In genomic region chr7:47988496-47989386, GRCh38 we compare ENCODE assay signal across 11 cellular contexts. TPM values are rescaled to one million over a fixed set of nuclear protein-coding genes. Genes with fewer than 3 reads are reported as not detected.
A peak's percentile ranks its signal among the peaks of the same experiment; 100 is the strongest.
DNase-seq lines count a peak whose midpoint lies in the region; ATAC-seq and TF ChIP-seq lines count a peak whose summit lies in the region.
"Had no signal": no experiment of that assay in that cellular context is flagged by ENCODE, and none has a peak within 500 bp of the region (broad histone marks: within the 10 kb centered on the region; RNA-seq: fewer than 3 reads in every experiment).

No MANE protein-coding gene starts in this region.

- peak in 1 of 2 donors; percentile 16 for DNase-seq in cardiac muscle cell (ENCODE audit: low read depth in 1 of 2, low spot score in 1 of 2)
- DNase-seq in heart right ventricle: no peak
- peak; percentile 15 for DNase-seq in OCI-M1 (lab: John Stamatoyannopoulos, UW)
- peak; percentile 20 for DNase-seq in endothelial cell (ENCODE audit: low spot score)
- no peak for DNase-seq in upper lobe of right lung
- DNase-seq in activated T-cell treated with anti-CD3 and anti-CD28 coated beads for 4 hours: no peak
- no peak for DNase-seq in stimulated activated CD4-positive, alpha-beta T cell treated with anti-CD3 and anti-CD28 coated beads, Interleukin-15, amount 100 ng/mL, for 24 hours
- DNase-seq in stimulated activated CD4-positive, alpha-beta T cell treated with anti-CD3 and anti-CD28 coated beads, Interleukin-1b, Interleukin-23, amount 100 ng/mL, for 48 hours: no peak

- ATAC-seq in heart right ventricle (no peak), upper lobe of right lung (no peak)

- H3K27ac ChIP-seq in cardiac muscle cell (no peak overlapping the region), heart right ventricle (no peak overlapping the region), upper lobe of right lung (no peak overlapping the region)
- H3K27ac ChIP-seq: BLaER1 treated with 17β-estradiol and CSF1 and Interleukin-3, amounts not matched to agents 10 nM and 100 nM had no signal

- H3K27me3 Mint-ChIP-seq in endothelial cell (ENCODE audit: unreplicated experiment): peaks cover 3% of the 10 kb centered on the region

- TF ChIP-seq CTCF in cardiac muscle cell (IDR thresholded peaks at IDR 0.05; ENCODE audit: low read depth, low read length): peak; percentile 50
- peak in 3 of 9 donors; percentile 5 to 27 (median 12) for TF ChIP-seq CTCF in heart right ventricle (IDR thresholded peaks at IDR 0.05)
- peak; percentile 35 for TF ChIP-seq CTCF in endothelial cell (IDR thresholded peaks at IDR 0.05; ENCODE audit: unreplicated experiment)
- TF ChIP-seq CTCF in upper lobe of right lung (IDR thresholded peaks at IDR 0.05): peak; percentile 28

- H3K4me1 Mint-ChIP-seq in endothelial cell (ENCODE audit: unreplicated experiment): peaks cover 15% of the 10 kb centered on the region

- no peaks in the 10 kb centered on the region for H3K9me3 Mint-ChIP-seq in endothelial cell (ENCODE audit: unreplicated experiment)
- H3K9me3 Mint-ChIP-seq: T-helper 1 cell treated with Interleukin-12 subunit alpha and Interleukin-12 subunit beta and Interleukin-4 antibody, amounts not matched to agents 30 μg/mL and 1 μg/mL, for 36 hours had no signal

- no peak overlapping the region for H3K27ac Mint-ChIP-seq in endothelial cell (ENCODE audit: unreplicated experiment)
- H3K27ac Mint-ChIP-seq: T-helper 1 cell treated with Interleukin-12 subunit alpha and Interleukin-12 subunit beta and Interleukin-4 antibody, amounts not matched to agents 30 μg/mL and 1 μg/mL, for 36 hours had no signal

- peaks cover 9% of the 10 kb centered on the region for H3K4me1 ChIP-seq in cardiac muscle cell (ENCODE audit: low read depth)
- H3K4me1 ChIP-seq in heart right ventricle: peaks cover 0 to 13% (median 5%) of the 10 kb centered on the region in 9 donors
- no peaks in the 10 kb centered on the region for H3K4me1 ChIP-seq in upper lobe of right lung

- H3K27me3 ChIP-seq in cardiac muscle cell (no peaks in the 10 kb centered on the region), heart right ventricle (no peaks in the 10 kb centered on the region), upper lobe of right lung (no peaks in the 10 kb centered on the region)
- H3K27me3 ChIP-seq: BLaER1 treated with 17β-estradiol and CSF1 and Interleukin-3, amounts not matched to agents 10 nM and 100 nM had no signal

- no peaks in the 10 kb centered on the region for H3K36me3 ChIP-seq in cardiac muscle cell
- no peaks in the 10 kb centered on the region for H3K36me3 ChIP-seq in heart right ventricle
- no peaks in the 10 kb centered on the region for H3K36me3 ChIP-seq in upper lobe of right lung
- H3K36me3 ChIP-seq: BLaER1 treated with 17β-estradiol and CSF1 and Interleukin-3, amounts not matched to agents 10 nM and 100 nM had no signal

- H3K4me3 ChIP-seq in cardiac muscle cell (no peak overlapping the region), heart right ventricle (no peak overlapping the region), upper lobe of right lung (no peak overlapping the region)
- H3K4me3 ChIP-seq: BLaER1 treated with 17β-estradiol and CSF1 and Interleukin-3, amounts not matched to agents 10 nM and 100 nM had no signal

- WGBS in heart right ventricle, 2 donors: 85 to 88% methylated on average over 8 of the region's 8 CpGs

- intact Hi-C loops in heart right ventricle (cut with DNase I) (no loop called here), upper lobe of right lung (cut with DNase I) (no loop called here)

- H3K36me3 Mint-ChIP-seq in endothelial cell (ENCODE audit: low read depth, unreplicated experiment): no peaks in the 10 kb centered on the region

- no peaks in the 10 kb centered on the region for H3K9me3 ChIP-seq in cardiac muscle cell (ENCODE audit: low read depth)
- H3K9me3 ChIP-seq in heart right ventricle: no peaks in the 10 kb centered on the region
- no peaks in the 10 kb centered on the region for H3K9me3 ChIP-seq in upper lobe of right lung
- H3K9me3 ChIP-seq: BLaER1 treated with 17β-estradiol and CSF1 and Interleukin-3, amounts not matched to agents 10 nM and 100 nM had no signal

- no peak overlapping the region for H3K4me3 Mint-ChIP-seq in endothelial cell (ENCODE audit: unreplicated experiment)
- H3K4me3 Mint-ChIP-seq: T-helper 1 cell treated with Interleukin-12 subunit alpha and Interleukin-12 subunit beta and Interleukin-4 antibody, amounts not matched to agents 30 μg/mL and 1 μg/mL, for 36 hours had no signal

RNA-seq across cellular contexts. Expression of gene HUS1, which starts 9.3 kb away (rescaled TPM):
- total RNA-seq in cardiac muscle cell (22.3 and 37.4 TPM in 2 replicates), heart right ventricle (10 to 100 TPM; 21.5 to 35.9 (median 28.1) TPM), endothelial cell (ENCODE audit: unreplicated experiment) (27.4 TPM), upper lobe of right lung (34.5 TPM)
- polyA plus RNA-seq in cardiac muscle cell (19.0 and 19.6 TPM in 2 replicates), heart right ventricle (10 to 100 TPM in 1 of 2 donors, 1 to 10 TPM in 1; 9.6 to 11.6 TPM)

RNA-seq across cellular contexts. Expression of gene SUN3, which starts 40.2 kb away (rescaled TPM):
- not detected in 2 replicates for total RNA-seq in cardiac muscle cell
- 0.43 and 1.7 TPM in 2 replicates for polyA plus RNA-seq in cardiac muscle cell
- total RNA-seq in heart right ventricle: not detected
- not detected for polyA plus RNA-seq in heart right ventricle
- not detected for total RNA-seq in endothelial cell (ENCODE audit: unreplicated experiment)
- total RNA-seq in upper lobe of right lung: not detected
- total RNA-seq: skeletal muscle tissue had no signal

RNA-seq across cellular contexts. Expression of gene PKD1L1, which starts 40.5 kb away (rescaled TPM):
- 0.11 and 0.54 TPM in 2 replicates for total RNA-seq in cardiac muscle cell
- 0.15 and 0.50 TPM in 2 replicates for polyA plus RNA-seq in cardiac muscle cell
- total RNA-seq in heart right ventricle: 1 to 10 TPM; 1.5 to 3.7 (median 2.4) TPM
- 1 to 10 TPM; 1.6 to 4.7 TPM for polyA plus RNA-seq in heart right ventricle
- 4.8 TPM for total RNA-seq in endothelial cell (ENCODE audit: unreplicated experiment)
- total RNA-seq in upper lobe of right lung: 1.0 TPM

RNA-seq across cellular contexts. Expression of gene C7orf57, which starts 46.6 kb away (rescaled TPM):
- total RNA-seq in cardiac muscle cell: 0.53 TPM in 1 of 2 replicates, not detected in the other
- polyA plus RNA-seq in cardiac muscle cell: 0.11 TPM in 1 of 2 replicates, not detected in the other
- total RNA-seq in heart right ventricle: under 1 TPM in 1 of 10 donors, not detected in 9; 0.24 TPM
- polyA plus RNA-seq in heart right ventricle: not detected
- not detected for total RNA-seq in endothelial cell (ENCODE audit: unreplicated experiment)
- not detected for total RNA-seq in upper lobe of right lung
- total RNA-seq: skeletal muscle tissue had no signal

Comparison
In these comparisons a context has a peak if more than half of its experiments do, and no peak if none do; other contexts are left out.
1. DNase-seq: peak in OCI-M1 (single experiment) and endothelial cell (single experiment); none in heart right ventricle (0 of 2), upper lobe of right lung (single experiment), activated T-cell treated with anti-CD3 and anti-CD28 coated beads for 4 hours (single experiment), stimulated activated CD4-positive, alpha-beta T cell treated with anti-CD3 and anti-CD28 coated beads, Interleukin-15, amount 100 ng/mL, for 24 hours (single experiment) and stimulated activated CD4-positive, alpha-beta T cell treated with anti-CD3 and anti-CD28 coated beads, Interleukin-1b, Interleukin-23, amount 100 ng/mL, for 48 hours (single experiment).